Comparison of ENCODE assay signal across 24 cellular contexts in genomic region chr21:24470852-24471251, GRCh38.
"Had no signal": no experiment of that assay in that cellular context is flagged by ENCODE, and none has a peak within 500 bp of the region (broad histone marks: within the 10 kb centered on the region; RNA-seq: fewer than 3 reads in every experiment).

No MANE protein-coding gene starts in this region.

- H3K4me3 Mint-ChIP-seq: activated naive CD8-positive, alpha-beta T cell; activated T-cell treated with anti-CD3 and anti-CD28 coated beads, Interleukin-2, amount 50 U/mL, for 4 hours; nephron progenitor cell; stimulated activated naive CD8-positive, alpha-beta T cell treated with anti-CD3 and anti-CD28 coated beads, Interleukin-15, Interleukin-2, amounts not matched to agents 100 ng/mL and 50 ng/mL, for 24 hours; T-helper 2 cell treated with Interferon-gamma antibody and Interleukin-4, amounts not matched to agents 5 μg/mL and 100 μg/mL, for 36 hours had no signal

- H3K36me3 ChIP-seq: esophagus muscularis mucosa, left ventricle myocardium inferior, pancreas, right atrium auricular region, spleen, thyroid gland, upper lobe of right lung had no signal

- DNase-seq: activated CD4-positive, alpha-beta T cell treated with anti-CD3 and anti-CD28 coated beads for 4 hours; activated CD4-positive, alpha-beta T cell treated with anti-CD3 and anti-CD28 coated beads, Interleukin-2, amount 50 U/mL, for 48 hours; activated CD4-positive, CD25-positive, alpha-beta regulatory T cell; activated CD8-positive, alpha-beta memory T cell treated with anti-CD3 and anti-CD28 coated beads, Interleukin-2, amount 50 U/mL, for 48 hours; activated naive CD4-positive, alpha-beta T cell; activated T-cell treated with anti-CD3 and anti-CD28 coated beads, Interleukin-2, amount 50 U/mL, for 4 hours; hippocampal formation; left ventricle myocardium inferior; mammary epithelial cell; nephron progenitor cell; pancreas; psoas muscle; spleen; stimulated activated CD4-positive, alpha-beta T cell treated with anti-CD3 and anti-CD28 coated beads, Interleukin-4, amount 100 ng/mL, for 1 hour; substantia nigra; thyroid gland; upper lobe of right lung had no signal

- H3K4me1 ChIP-seq: esophagus muscularis mucosa, left ventricle myocardium inferior, pancreas, psoas muscle, right atrium auricular region, spleen, thyroid gland, upper lobe of right lung had no signal

- H3K27me3 Mint-ChIP-seq: activated naive CD8-positive, alpha-beta T cell; stimulated activated naive CD8-positive, alpha-beta T cell treated with anti-CD3 and anti-CD28 coated beads, Interleukin-15, Interleukin-2, amounts not matched to agents 100 ng/mL and 50 ng/mL, for 24 hours had no signal

- H3K36me3 Mint-ChIP-seq: activated naive CD8-positive, alpha-beta T cell had no signal

- H3K27me3 ChIP-seq: esophagus muscularis mucosa, pancreas, right atrium auricular region, spleen, thyroid gland, upper lobe of right lung had no signal

- H3K4me1 Mint-ChIP-seq: nephron progenitor cell had no signal

- ATAC-seq: activated T-cell treated with anti-CD3 and anti-CD28 coated beads, Interleukin-2, amount 50 U/mL, for 4 hours; pancreas; psoas muscle; upper lobe of right lung had no signal

- H3K27ac ChIP-seq: coronary artery, esophagus muscularis mucosa, left ventricle myocardium inferior, pancreas, psoas muscle, right atrium auricular region, spleen, thyroid gland, upper lobe of right lung had no signal

- H3K4me3 ChIP-seq: coronary artery, esophagus muscularis mucosa, left ventricle myocardium inferior, pancreas, psoas muscle, right atrium auricular region, spleen, thyroid gland, upper lobe of right lung had no signal

- H3K27ac Mint-ChIP-seq: activated naive CD8-positive, alpha-beta T cell; activated T-helper 2 cell treated with anti-CD3 and anti-CD28 coated beads, Interferon-gamma antibody, Interleukin-2, Interleukin-4, amounts not matched to agents 10 μg/mL and 5 μg/mL and 100 μg/mL, durations not matched to agents 14 hours and 24 hours and 36 hours; nephron progenitor cell; stimulated activated naive CD8-positive, alpha-beta T cell treated with anti-CD3 and anti-CD28 coated beads, Interleukin-15, Interleukin-2, amounts not matched to agents 100 ng/mL and 50 ng/mL, for 24 hours; T-helper 2 cell treated with Interferon-gamma antibody and Interleukin-4, amounts not matched to agents 5 μg/mL and 100 μg/mL, for 36 hours had no signal

- H3K9me3 ChIP-seq: pancreas, right atrium auricular region, thyroid gland, upper lobe of right lung had no signal
